Comparison of ENCODE assay signal across 13 cellular contexts in the genomic region with DNA sequence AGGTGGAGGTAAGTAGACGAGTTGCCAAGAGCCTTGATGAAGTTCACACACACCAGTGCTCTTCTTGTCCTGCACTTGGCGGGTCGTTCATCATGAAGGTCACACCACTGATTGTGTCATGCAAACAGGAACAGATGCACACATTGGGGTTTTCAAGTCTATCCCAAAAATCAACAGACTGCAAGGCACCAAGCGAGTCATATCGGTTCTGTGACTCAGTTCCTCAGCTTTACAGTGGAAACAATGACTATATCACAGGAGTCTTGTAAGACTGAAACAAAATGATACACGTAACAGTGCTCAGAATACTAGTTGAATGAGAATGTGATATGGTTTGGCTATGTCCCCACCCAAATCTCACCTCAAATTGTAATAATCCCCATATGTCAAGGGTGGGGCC.
DNase-seq lines count a peak whose midpoint lies in the region; ATAC-seq and TF ChIP-seq lines count a peak whose summit lies in the region.
"Had no signal": no experiment of that assay in that cellular context is flagged by ENCODE, and none has a peak within 500 bp of the region (broad histone marks: within the 10 kb centered on the region; RNA-seq: fewer than 3 reads in every experiment).

No MANE protein-coding gene starts in this region.

- no peak overlapping the region for H2AFZ ChIP-seq in hepatocyte
- H2AFZ ChIP-seq: GM23338 had no signal

- TF ChIP-seq CTCF in foreskin keratinocyte (conservative IDR thresholded peaks at IDR 0.05), result no peak
- no peak for TF ChIP-seq CTCF in hepatocyte (IDR thresholded peaks at IDR 0.05; ENCODE audit: poor library complexity)

- no peaks in the 10 kb centered on the region for H3K79me2 ChIP-seq in hepatocyte

- no peaks in the 10 kb centered on the region for H4K20me1 ChIP-seq in hepatocyte (ENCODE audit: insufficient read depth, poor library complexity, severe bottlenecking)

- CTCF ChIA-PET in activated CD4-positive, alpha-beta memory T cell treated with anti-CD3 and anti-CD28 coated beads for 36 hours (lab: Charles Lee), result interaction anchor here (1.0 kb wide), 1 partner anchor 388 kb away, joined by 3 read pairs; no protein-coding TSS in a partner anchor

- H3K4me1 ChIP-seq in foreskin keratinocyte (no peaks in the 10 kb centered on the region), hepatocyte (ENCODE audit: insufficient read depth) (peaks cover 5% of the 10 kb centered on the region)

- H3K4me1 Mint-ChIP-seq in activated CD4-positive, alpha-beta memory T cell treated with anti-CD3 and anti-CD28 coated beads for 36 hours (ENCODE audit: low read depth), result peaks cover 28% of the 10 kb centered on the region

- 94% methylated on average over 6 of the region's 6 CpGs for WGBS in hepatocyte (ENCODE audit: low lambda C conversion rate, missing lambda C conversion rate)

- DNase-seq in activated T-cell treated with anti-CD3 and anti-CD28 coated beads for 48 hours (ENCODE audit: low read depth) (peak; percentile 28), foreskin keratinocyte (no peak), NCI-H2171 (lab: John Stamatoyannopoulos, UW) (no peak), hepatocyte (ENCODE audit: low spot score) (no peak)
- DNase-seq in activated T-cell treated with anti-CD3 and anti-CD28 coated beads, Interleukin-2, amount 50 U/mL, for 1 hour, result no peak
- DNase-seq in activated CD4-positive, alpha-beta memory T cell treated with anti-CD3 and anti-CD28 coated beads for 36 hours, result peak; percentile 70
- DNase-seq in stimulated activated naive CD8-positive, alpha-beta T cell treated with anti-CD3 and anti-CD28 coated beads, Interleukin-15, Interleukin-2, amounts not matched to agents 100 U/mL and 50 U/mL, for 24 hours, result peak; percentile 40
- DNase-seq: C1 segment of cervical spinal cord; naive thymus-derived CD8-positive, alpha-beta T cell; NCI-H187 treated with DMSO at 0.1 percent for 48 hours; T-cell had no signal

- peaks cover 16% of the 10 kb centered on the region for H3K9me3 Mint-ChIP-seq in activated CD4-positive, alpha-beta memory T cell treated with anti-CD3 and anti-CD28 coated beads for 36 hours
- H3K9me3 Mint-ChIP-seq: naive thymus-derived CD8-positive, alpha-beta T cell; T-cell had no signal

- no peak overlapping the region for H3K4me2 ChIP-seq in hepatocyte
- H3K4me2 ChIP-seq: GM23338 had no signal

- intact Hi-C loops in activated CD4-positive, alpha-beta memory T cell treated with anti-CD3 and anti-CD28 coated beads for 36 hours (cut with micrococcal nuclease), result loop anchor here (1.0 to 10.0 kb wide), 11 partner anchors 34 to 728 kb away; no protein-coding TSS in a partner anchor

- no peaks in the 10 kb centered on the region for H3K9me3 ChIP-seq in hepatocyte (ENCODE audit: low read depth)

- H3K36me3 Mint-ChIP-seq in activated CD4-positive, alpha-beta memory T cell treated with anti-CD3 and anti-CD28 coated beads for 36 hours, result peaks cover 7% of the 10 kb centered on the region
- H3K36me3 Mint-ChIP-seq: naive thymus-derived CD8-positive, alpha-beta T cell; T-cell had no signal

- H3K27ac ChIP-seq in foreskin keratinocyte, result no peak overlapping the region
- H3K27ac ChIP-seq in hepatocyte, result no peak overlapping the region

- ATAC-seq in foreskin keratinocyte (peak; percentile 14), HG03378 (IDR thresholded peaks at IDR 0.05; ENCODE audit: unreplicated experiment) (no peak)
- ATAC-seq in stimulated activated naive CD8-positive, alpha-beta T cell treated with anti-CD3 and anti-CD28 coated beads, Interleukin-15, Interleukin-2, amounts not matched to agents 100 U/mL and 50 U/mL, for 24 hours, result peak; percentile 88
- ATAC-seq: GM23338; naive thymus-derived CD8-positive, alpha-beta T cell; T-cell had no signal

- no peaks in the 10 kb centered on the region for H3K36me3 ChIP-seq in hepatocyte (replicated peaks; ENCODE audit: insufficient read depth, low read depth)

- POLR2A ChIA-PET in activated CD4-positive, alpha-beta memory T cell treated with anti-CD3 and anti-CD28 coated beads for 36 hours (lab: Charles Lee), result interaction anchor here (1.6 to 2.2 kb wide), 3 partner anchors 14 to 389 kb away, joined by 6 to 7 read pairs (median 6); no protein-coding TSS in a partner anchor

- H3K9me2 ChIP-seq in hepatocyte (replicated peaks; ENCODE audit: insufficient read depth), result no peaks in the 10 kb centered on the region

- H3K4me3 ChIP-seq in hepatocyte, result no peak overlapping the region
- H3K4me3 ChIP-seq: GM23338 had no signal

- H3K4me3 Mint-ChIP-seq in activated CD4-positive, alpha-beta memory T cell treated with anti-CD3 and anti-CD28 coated beads for 36 hours, result no peak overlapping the region
- H3K4me3 Mint-ChIP-seq: GM23338; naive thymus-derived CD8-positive, alpha-beta T cell; T-cell had no signal

- no peaks in the 10 kb centered on the region for H3K27me3 Mint-ChIP-seq in activated CD4-positive, alpha-beta memory T cell treated with anti-CD3 and anti-CD28 coated beads for 36 hours
- H3K27me3 Mint-ChIP-seq: naive thymus-derived CD8-positive, alpha-beta T cell; T-cell had no signal

- H3K27me3 ChIP-seq in foreskin keratinocyte (no peaks in the 10 kb centered on the region), hepatocyte (no peaks in the 10 kb centered on the region)

- H3K27ac Mint-ChIP-seq in activated CD4-positive, alpha-beta memory T cell treated with anti-CD3 and anti-CD28 coated beads for 36 hours, result peak overlapping the region; percentile 74
- H3K27ac Mint-ChIP-seq: GM23338; naive thymus-derived CD8-positive, alpha-beta T cell; T-cell had no signal

Comparison
In these comparisons a context has a peak if more than half of its experiments do, and no peak if none do; other contexts are left out.
1. DNase-seq: peak in activated T-cell treated with anti-CD3 and anti-CD28 coated beads for 48 hours (single experiment), activated CD4-positive, alpha-beta memory T cell treated with anti-CD3 and anti-CD28 coated beads for 36 hours (single experiment) and stimulated activated naive CD8-positive, alpha-beta T cell treated with anti-CD3 and anti-CD28 coated beads, Interleukin-15, Interleukin-2, amounts not matched to agents 100 U/mL and 50 U/mL, for 24 hours (single experiment); none in activated T-cell treated with anti-CD3 and anti-CD28 coated beads, Interleukin-2, amount 50 U/mL, for 1 hour (single experiment), foreskin keratinocyte (0 of 2), NCI-H2171 (single experiment) and hepatocyte (single experiment).